ENCODE assay signal across 20 cellular contexts in genomic region chr1:19420606-19421005, GRCh38.
DNase-seq lines count a peak whose midpoint lies in the region; ATAC-seq and TF ChIP-seq lines count a peak whose summit lies in the region.
"Had no signal": no experiment of that assay in that cellular context is flagged by ENCODE, and none has a peak within 500 bp of the region (broad histone marks: within the 10 kb centered on the region; RNA-seq: fewer than 3 reads in every experiment).

No MANE protein-coding gene starts in this region.

- H3K4me3 ChIP-seq in spleen, result no peak overlapping the region
- H3K4me3 ChIP-seq in Peyer's patch, result no peak overlapping the region
- H3K4me3 ChIP-seq: psoas muscle had no signal

- H3K4me1 ChIP-seq in spleen (peaks cover 26 to 100% (median 72%) of the 10 kb centered on the region in 6 donors), Peyer's patch (peaks cover 0 to 28% (median 6%) of the 10 kb centered on the region in 4 donors)

- H3K4me1 Mint-ChIP-seq in CD4-positive, alpha-beta T cell (ENCODE audit: low read depth), result peaks cover 84% of the 10 kb centered on the region
- H3K4me1 Mint-ChIP-seq in HFFc6 (ENCODE audit: low read depth) (peaks cover 91% of the 10 kb centered on the region), immature natural killer cell (peaks cover 73 to 90% of the 10 kb centered on the region in 2 donors)

- TF ChIP-seq POLR2A in spleen (IDR thresholded peaks at IDR 0.05), result no peak
- TF ChIP-seq POLR2A in Peyer's patch (IDR thresholded peaks at IDR 0.05), result no peak

- H3K36me3 ChIP-seq in spleen (peaks cover 0 to 48% (median 26%) of the 10 kb centered on the region in 6 donors), Peyer's patch (peaks cover 0 to 16% (median 0%) of the 10 kb centered on the region in 3 donors)

- no peak for TF ChIP-seq CTCF in CD4-positive, alpha-beta T cell (IDR thresholded peaks at IDR 0.05)
- TF ChIP-seq CTCF in HFFc6 (IDR thresholded peaks at IDR 0.05) (no peak), spleen (IDR thresholded peaks at IDR 0.05 in 8 of 11, conservative IDR thresholded peaks at IDR 0.05 in 3 of 11) (no peak), Peyer's patch (IDR thresholded peaks at IDR 0.05) (no peak)

- intact Hi-C loops in CD4-positive, alpha-beta T cell (cut with DNase I, micrococcal nuclease), result no loop called here
- intact Hi-C loops in spleen (cut with DNase I; ENCODE audit: low total_unique reads), result no loop called here

- no peak overlapping the region for H3K27ac ChIP-seq in CD4-positive, alpha-beta T cell (ENCODE audit: low read depth, low read length)
- peak overlapping the region in 5 of 8 donors; percentile 2 to 48 (median 37) for H3K27ac ChIP-seq in spleen
- H3K27ac ChIP-seq in Peyer's patch, result peak overlapping the region in 2 of 4 donors; percentile 7 to 37

- no peak for DNase-seq in CD4-positive, alpha-beta T cell
- no peak for DNase-seq in HFFc6
- no peak for DNase-seq in immature natural killer cell
- DNase-seq in spleen, result no peak
- DNase-seq in Peyer's patch, result no peak
- DNase-seq in GDM1 (lab: John Stamatoyannopoulos, UW), result no peak
- DNase-seq in stimulated activated CD4-positive, alpha-beta T cell treated with anti-CD3 and anti-CD28 coated beads, Interleukin-15, amount 100 ng/mL, for 24 hours, result no peak
- no peak for DNase-seq in T-helper 1 cell
- DNase-seq: activated CD4-positive, alpha-beta T cell treated with anti-CD3 and anti-CD28 coated beads for 1 hour; activated CD8-positive, alpha-beta memory T cell treated with anti-CD3 and anti-CD28 coated beads, Interleukin-2, amount 50 U/mL, for 48 hours; activated naive CD4-positive, alpha-beta T cell; H9; left ventricle myocardium superior; MV-4-11; NCI-H2029; NCI-H526 treated with DMSO at 0.1 percent for 48 hours; psoas muscle; stimulated activated naive CD4-positive, alpha-beta T cell treated with Interleukin-2 at 50 U/mL for 16 hours; T-helper 9 cell had no signal

- no peaks in the 10 kb centered on the region for H3K9me3 ChIP-seq in CD4-positive, alpha-beta T cell (ENCODE audit: control insufficient read depth, low read length)
- H3K9me3 ChIP-seq in spleen (no peaks in the 10 kb centered on the region), Peyer's patch (no peaks in the 10 kb centered on the region)
- H3K9me3 ChIP-seq: psoas muscle had no signal

- POLR2A ChIA-PET in CD4-positive, alpha-beta T cell (lab: Charles Lee), result no interaction called here

- no peak for ATAC-seq in CD4-positive, alpha-beta T cell (ENCODE audit: poor library complexity)
- ATAC-seq: left ventricle myocardium superior, psoas muscle had no signal

- CTCF ChIA-PET in CD4-positive, alpha-beta T cell (lab: Charles Lee), result interaction anchor here (1.5 kb wide), 1 partner anchor 162 kb away, joined by 3 read pairs; no protein-coding TSS in a partner anchor

- H3K4me3 Mint-ChIP-seq in CD4-positive, alpha-beta T cell, result no peak overlapping the region
- H3K4me3 Mint-ChIP-seq in HFFc6, result no peak overlapping the region
- peak overlapping the region in 4 of 5 donors; percentile 33 to 65 (median 50) for H3K4me3 Mint-ChIP-seq in immature natural killer cell
- H3K4me3 Mint-ChIP-seq: brain, H9 had no signal

- 93 to 95% (median 95%) methylated on average over 4 of the region's 4 CpGs for WGBS in spleen, 5 donors

- peak overlapping the region; percentile 65 for H3K27ac Mint-ChIP-seq in CD4-positive, alpha-beta T cell
- peak overlapping the region; percentile 66 for H3K27ac Mint-ChIP-seq in HFFc6
- peak overlapping the region; percentile 17 to 87 (median 80) for H3K27ac Mint-ChIP-seq in immature natural killer cell

- peaks cover 62% of the 10 kb centered on the region for H3K36me3 Mint-ChIP-seq in CD4-positive, alpha-beta T cell (ENCODE audit: low read depth)
- peaks cover 25% of the 10 kb centered on the region for H3K36me3 Mint-ChIP-seq in HFFc6 (ENCODE audit: low read depth)
- peaks cover 0 to 16% (median 6%) of the 10 kb centered on the region in 3 donors for H3K36me3 Mint-ChIP-seq in immature natural killer cell

- H3K27me3 ChIP-seq in CD4-positive, alpha-beta T cell (ENCODE audit: control insufficient read depth, insufficient read depth, low read length), result no peaks in the 10 kb centered on the region
- H3K27me3 ChIP-seq in spleen (replicated peaks in 1 of 7) (no peaks in the 10 kb centered on the region), Peyer's patch (no peaks in the 10 kb centered on the region)

- H3K9me3 Mint-ChIP-seq in CD4-positive, alpha-beta T cell, result no peaks in the 10 kb centered on the region
- H3K9me3 Mint-ChIP-seq in HFFc6 (no peaks in the 10 kb centered on the region), immature natural killer cell (no peaks in the 10 kb centered on the region)
- H3K9me3 Mint-ChIP-seq: H9 had no signal

- H3K27me3 Mint-ChIP-seq in CD4-positive, alpha-beta T cell, result no peaks in the 10 kb centered on the region
- peaks cover 6% of the 10 kb centered on the region for H3K27me3 Mint-ChIP-seq in HFFc6 (ENCODE audit: insufficient read depth)
- H3K27me3 Mint-ChIP-seq in immature natural killer cell (ENCODE audit: low read depth in 3 of 3), result peaks cover 0 to 5% (median 0%) of the 10 kb centered on the region in 3 donors

Comparison
In these comparisons a context has a peak if more than half of its experiments do, and no peak if none do; other contexts are left out.
1. H3K4me3 Mint-ChIP-seq: peak in immature natural killer cell (4 of 5); none in CD4-positive, alpha-beta T cell (single experiment) and HFFc6 (single experiment).
2. Peak in every context shown above with its lines, with median percentiles within 50 percentile points of each other: H3K27ac Mint-ChIP-seq.